In the genomic region with DNA sequence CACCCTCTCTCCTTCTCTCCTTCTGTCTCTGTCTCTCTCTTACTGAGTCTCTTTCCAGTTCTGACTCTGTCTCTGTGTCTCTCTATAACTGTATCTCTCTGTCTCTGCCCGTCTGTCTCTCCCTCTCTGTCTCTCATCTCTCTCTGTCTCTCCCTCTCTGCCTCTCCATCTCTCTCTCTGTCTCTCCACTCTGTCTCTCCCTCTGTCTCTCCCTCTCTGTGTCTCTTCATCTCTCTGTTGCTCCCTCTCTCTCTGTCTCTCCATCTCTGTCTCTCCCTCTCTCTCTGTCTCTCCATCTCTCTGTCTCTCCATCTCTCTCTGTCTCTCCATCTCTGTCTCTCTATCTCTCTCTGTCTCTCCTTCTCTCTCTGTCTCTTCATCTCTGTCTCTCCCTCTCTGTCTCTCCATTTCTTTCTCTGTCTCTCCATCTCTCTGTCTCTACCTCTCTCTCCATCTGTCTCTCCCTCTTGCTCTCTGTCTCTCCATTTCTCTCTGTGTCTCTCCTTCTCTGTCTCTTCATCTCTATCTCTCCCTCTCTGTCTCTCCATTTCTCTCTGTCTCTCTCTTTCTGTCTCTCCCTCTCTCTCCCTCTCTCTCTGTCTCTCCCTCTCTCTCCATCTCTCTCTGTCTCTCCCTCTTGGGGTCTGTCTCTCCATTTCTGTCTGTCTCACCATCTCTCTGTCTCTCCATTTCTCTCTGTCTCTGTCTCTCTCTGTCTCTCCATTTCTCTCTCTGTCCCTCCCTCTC, we compare ENCODE assay signal across 20 cellular contexts. TPM values are rescaled to one million over a fixed set of nuclear protein-coding genes. Genes with fewer than 3 reads are reported as not detected.
DNase-seq lines count a peak whose midpoint lies in the region; ATAC-seq, FAIRE-seq and TF ChIP-seq lines count a peak whose summit lies in the region.
"Had no signal": no experiment of that assay in that cellular context is flagged by ENCODE, and none has a peak within 500 bp of the region (broad histone marks: within the 10 kb centered on the region; RNA-seq: fewer than 3 reads in every experiment).

No MANE protein-coding gene starts in this region.

- no peak for TF ChIP-seq POLR2A in HepG2 (IDR thresholded peaks at IDR 0.05; ENCODE audit: insufficient read depth in 1 of 2, low read depth in 2 of 2, low read length in 2 of 2)
- TF ChIP-seq POLR2A in right lobe of liver (IDR thresholded peaks at IDR 0.05) = no peak
- TF ChIP-seq POLR2A in K562 (conservative IDR thresholded peaks at IDR 0.05) = no peak

- H3K4me1 Mint-ChIP-seq in mesothelial cell of epicardium = peaks cover 52% of the 10 kb centered on the region

- TF ChIP-seq CTCF in HepG2 (CRISPR knock-in tag; IDR thresholded peaks at IDR 0.05) (no peak), right lobe of liver (IDR thresholded peaks at IDR 0.05) (no peak), K562 (IDR thresholded peaks at IDR 0.05 in 2 of 3, conservative IDR thresholded peaks at IDR 0.05 in 1 of 3; ENCODE audit: insufficient read depth in 2 of 3, low read depth in 1 of 3, low read length in 3 of 3) (no peak), mesothelial cell of epicardium (IDR thresholded peaks at IDR 0.05; ENCODE audit: unreplicated experiment) (no peak), GM10266 (IDR thresholded peaks at IDR 0.05; ENCODE audit: control insufficient read depth, insufficient read depth, low read depth, missing control alignments) (no peak)

- TF ChIP-seq RAD21 in HepG2 (CRISPR knock-in tag; IDR thresholded peaks at IDR 0.05) (no peak), K562 (CRISPR knock-in tag; conservative IDR thresholded peaks at IDR 0.05 in 1 of 2, IDR thresholded peaks at IDR 0.05 in 1 of 2) (no peak)

- TF ChIP-seq EP300 in HepG2 (IDR thresholded peaks at IDR 0.05; ENCODE audit: low read depth in 2 of 2, low read length in 2 of 2) (no peak), HepG2 (CRISPR knock-in tag; IDR thresholded peaks at IDR 0.05; ENCODE audit: borderline replicate concordance) (no peak), K562 (IDR thresholded peaks at IDR 0.05; ENCODE audit: low read length) (no peak)

- H4K20me1 ChIP-seq in HepG2 (ENCODE audit: insufficient read depth, low read length) (peaks cover 6% of the 10 kb centered on the region; the same call in 1 of the 2 replicates), K562 (replicated peaks; ENCODE audit: control insufficient read depth, insufficient read depth, low read length) (0 out of 2 replicates have a peak, but pooled peaks cover 6% of the 10 kb centered on the region)

- FAIRE-seq in HepG2 (lab: Jason Lieb, UNC) (no peak), K562 (lab: Jason Lieb, UNC) (no peak)
- FAIRE-seq: colon, endometrium had no signal

- POLR2A ChIA-PET in HepG2 (lab: Yijun Ruan, JAX) = no interaction called here
- POLR2A ChIA-PET in K562 (lab: Yijun Ruan, JAX) = no interaction called here

- WGBS in HepG2 (ENCODE audit: low lambda C conversion rate) = 6% methylated on average over 1 of the region's 1 CpG
- WGBS in right lobe of liver (ENCODE audit: insufficient coverage, low coverage, low lambda C conversion rate, missing lambda C conversion rate) = 5% methylated on average over 1 of the region's 1 CpG
- WGBS in K562 (ENCODE audit: insufficient coverage, low coverage, missing lambda C conversion rate) = 0% methylated on average over 1 of the region's 1 CpG

- H3K36me3 Mint-ChIP-seq in mesothelial cell of epicardium = no peaks in the 10 kb centered on the region

- H3K9me3 Mint-ChIP-seq in mesothelial cell of epicardium = no peaks in the 10 kb centered on the region
- H3K9me3 Mint-ChIP-seq: activated CD4-positive, alpha-beta T cell treated with anti-CD3 and anti-CD28 coated beads, Interleukin-2, amount 10 ng/mL, durations not matched to agents 7 days and 5 days had no signal

- H3K27me3 Mint-ChIP-seq in mesothelial cell of epicardium (ENCODE audit: low read depth) = peaks cover 9% of the 10 kb centered on the region

- ATAC-seq in HepG2 = no peak
- ATAC-seq in right lobe of liver = no peak
- ATAC-seq in K562 = no peak
- ATAC-seq in HG02623 (IDR thresholded peaks at IDR 0.05; ENCODE audit: unreplicated experiment) = no peak
- ATAC-seq in HG03196 (IDR thresholded peaks at IDR 0.05; ENCODE audit: unreplicated experiment) = no peak

- H3K36me3 ChIP-seq in HepG2 (replicated peaks in 1 of 2; ENCODE audit: control insufficient read depth in 1 of 2, insufficient read depth in 2 of 2, low read length in 2 of 2) (no peaks in the 10 kb centered on the region), right lobe of liver (no peaks in the 10 kb centered on the region), K562 (ENCODE audit: control insufficient read depth, insufficient read depth, low read length) (no peaks in the 10 kb centered on the region)
- H3K36me3 ChIP-seq: right atrium auricular region, tibial nerve had no signal

- intact Hi-C loops in HepG2 (cut with micrococcal nuclease; ENCODE audit: unreplicated experiment) (no loop called here), right lobe of liver (cut with DNase I) (no loop called here), K562 (cut with micrococcal nuclease) (no loop called here)

- BruUV-seq in HepG2 (replicated peaks; lab: Mats Ljungman, UMichigan) = no TSS peak
- no TSS peak for BruUV-seq in K562 (replicated peaks; lab: Mats Ljungman, UMichigan)

- H2AFZ ChIP-seq in HepG2 (ENCODE audit: low read length) (no peak overlapping the region), K562 (ENCODE audit: low read depth, low read length) (no peak overlapping the region)

- H3K27ac ChIP-seq in HepG2 (ENCODE audit: extremely low read length, insufficient read depth, low read length) (no peak overlapping the region), right lobe of liver (no peak overlapping the region), K562 (ENCODE audit: extremely low read depth, low read depth, low read length) (no peak overlapping the region)
- H3K27ac ChIP-seq: right atrium auricular region, tibial nerve had no signal

- H3K9me1 ChIP-seq in K562 (ENCODE audit: control insufficient read depth, insufficient read depth, low read length) = no peaks in the 10 kb centered on the region

- in situ Hi-C loops in HepG2 (cut with HindIII; ENCODE audit: extremely low pct_ligation_motif_present, low pct_unique_long_range_greater_than_20kb) (no loop called here), K562 (cut with MboI) (no loop called here)

- H3K9ac ChIP-seq in HepG2 (ENCODE audit: insufficient read depth, low read depth, low read length) (no peak overlapping the region), K562 (ENCODE audit: insufficient read depth in 1 of 2, low read depth in 2 of 2, low read length in 2 of 2) (no peak overlapping the region)

- H3K4me2 ChIP-seq in HepG2 (ENCODE audit: low read depth, low read length) (no peak overlapping the region), K562 (ENCODE audit: insufficient read depth, low read length) (no peak overlapping the region; the same call in 1 of the 2 replicates)

- peak overlapping the region; percentile 52 for H3K4me3 Mint-ChIP-seq in mesothelial cell of epicardium
- H3K4me3 Mint-ChIP-seq: activated CD4-positive, alpha-beta T cell treated with anti-CD3 and anti-CD28 coated beads, Interleukin-2, amount 10 ng/mL, durations not matched to agents 7 days and 5 days had no signal

- CTCF ChIA-PET in HepG2 (lab: Yijun Ruan, JAX; ENCODE audit: low intra/inter-chr PET ratio, low total read pairs) (no interaction called here), K562 (lab: Yijun Ruan, JAX; ENCODE audit: low intra/inter-chr PET ratio) (no interaction called here)

- DNase-seq in HepG2 (ENCODE audit: low spot score) = no peak
- DNase-seq in right lobe of liver = no peak
- DNase-seq in K562 (ENCODE audit: extremely low read depth in 1 of 4, low spot score in 3 of 4) = no peak
- no peak for DNase-seq in mesothelial cell of epicardium (ENCODE audit: low spot score in 2 of 2, unreplicated experiment in 2 of 2)
- DNase-seq in activated CD4-positive, alpha-beta T cell treated with anti-CD3 and anti-CD28 coated beads for 48 hours = no peak
- no peak for DNase-seq in GM10266 (ENCODE audit: extremely low spot score)
- DNase-seq: activated CD4-positive, alpha-beta T cell treated with anti-CD3 and anti-CD28 coated beads, Interleukin-2, amount 10 ng/mL, durations not matched to agents 7 days and 5 days; activated CD8-positive, alpha-beta memory T cell treated with anti-CD3 and anti-CD28 coated beads, Interleukin-2, amount 50 U/mL, for 48 hours; activated naive CD4-positive, alpha-beta T cell; kidney glomerular epithelial cell; RPMI8226; stimulated activated naive CD4-positive, alpha-beta T cell treated with Interleukin-2 at 50 U/mL for 16 hours had no signal

- H3K4me3 ChIP-seq in HepG2 (replicated peaks in 1 of 3; ENCODE audit: insufficient read depth in 1 of 3, low read depth in 2 of 3, low read length in 3 of 3) = no peak overlapping the region
- H3K4me3 ChIP-seq in right lobe of liver = no peak overlapping the region
- H3K4me3 ChIP-seq in K562 = no peak overlapping the region
- H3K4me3 ChIP-seq: right atrium auricular region, tibial nerve had no signal

- H3K27ac Mint-ChIP-seq in mesothelial cell of epicardium = peak overlapping the region; percentile 84
- H3K27ac Mint-ChIP-seq: activated CD4-positive, alpha-beta T cell treated with anti-CD3 and anti-CD28 coated beads, Interleukin-2, amount 10 ng/mL, durations not matched to agents 7 days and 5 days had no signal

- peaks cover 17 to 55% of the 10 kb centered on the region in 2 experiments for H3K27me3 ChIP-seq in HepG2 (ENCODE audit: control insufficient read depth in 1 of 2, insufficient read depth in 2 of 2, low read length in 2 of 2)
- H3K27me3 ChIP-seq in right lobe of liver = peaks cover 0 to 16% of the 10 kb centered on the region in 2 donors
- peaks cover 41 to 48% of the 10 kb centered on the region in 2 experiments; a peak in 4 of 5 replicates for H3K27me3 ChIP-seq in K562 (ENCODE audit: control insufficient read depth in 2 of 2, insufficient read depth in 2 of 2, low read length in 2 of 2)

- H3K9me3 ChIP-seq in HepG2 (ENCODE audit: low read length) (no peaks in the 10 kb centered on the region), right lobe of liver (no peaks in the 10 kb centered on the region), K562 (replicated peaks; ENCODE audit: control insufficient read depth, insufficient read depth, low read depth, low read length) (no peaks in the 10 kb centered on the region; the same call in 1 of the 2 replicates)
- H3K9me3 ChIP-seq: right atrium auricular region, tibial nerve had no signal

- H3K79me2 ChIP-seq in HepG2 (ENCODE audit: insufficient read depth, low read length) (no peaks in the 10 kb centered on the region), K562 (ENCODE audit: control insufficient read depth, insufficient read depth, low read length) (no peaks in the 10 kb centered on the region)

- no peaks in the 10 kb centered on the region for H3K4me1 ChIP-seq in HepG2 (ENCODE audit: insufficient read depth, low read length)
- no peaks in the 10 kb centered on the region for H3K4me1 ChIP-seq in right lobe of liver
- peaks cover 6 to 46% of the 10 kb centered on the region in 2 experiments; a peak in 4 of 5 replicates for H3K4me1 ChIP-seq in K562 (replicated peaks in 1 of 2; ENCODE audit: control insufficient read depth in 2 of 2, insufficient read depth in 2 of 2, low read length in 2 of 2)

RNA-seq across cellular contexts. Expression of a gene that starts 3.3 kb away (rescaled TPM):
- total RNA-seq in HepG2 (2016; rRNA removed; fragmentation: Illumina TruSeq; extraction: Trizol) (0.09 and 1.2 TPM in 2 replicates), right lobe of liver (1 to 10 TPM in 1 of 6 experiments, under 1 TPM in 5; 0.53 to 1.6 (median 0.77) TPM), K562 (2014; rRNA removed) (0.18 and 0.33 TPM in 2 replicates), K562 (2014; rRNA removed; fragmentation: Illumina TruSeq; extraction: Trizol) (0.32 and 0.36 TPM in 2 replicates), K562 (2015; rRNA removed; fragmentation: Illumina TruSeq; extraction: Trizol) (0.11 and 0.19 TPM in 2 replicates), K562 (2021) (0.67 and 0.71 TPM in 2 replicates), mesothelial cell of epicardium (268 to 277 TPM (median 273 TPM) in 3 replicates)
- total RNA-seq in HepG2 (2016; cell fraction: cytosol; rRNA removed; fragmentation: Illumina TruSeq; extraction: Trizol; ENCODE audit: low read depth) = 1.1 and 1.5 TPM in 2 replicates
- total RNA-seq in HepG2 (2016; cell fraction: insoluble cytoplasmic fraction; rRNA removed; fragmentation: Illumina TruSeq; extraction: Trizol) = not detected in 2 replicates
- 0.52 and 0.62 TPM in 2 replicates for total RNA-seq in HepG2 (2016; cell fraction: membrane; rRNA removed; fragmentation: Illumina TruSeq; extraction: Trizol)
- not detected in 2 replicates for total RNA-seq in HepG2 (2016; cell fraction: nucleus; rRNA removed; fragmentation: Illumina TruSeq; extraction: Trizol)
- polyA plus RNA-seq in HepG2 (2011; rRNA removed) (0.70 and 0.94 TPM in 2 replicates), K562 (2011; rRNA removed) (0.21 and 0.80 TPM in 2 replicates), K562 (2014; fragmentation: Illumina TruSeq; extraction: Trizol) (0.28 and 0.46 TPM in 2 replicates), K562 (2014; fragmentation: Nextera tagmentation; extraction: Ambion mirVana) (under 1 TPM in 1 of 2 experiments, not detected in 1; 0.06 TPM), K562 (2014; rRNA removed) (0.74 and 0.80 TPM in 2 replicates)
- 0.39 and 0.59 TPM in 2 replicates for polyA plus RNA-seq in HepG2 (2011; cell fraction: cytosol; rRNA removed)
- 2.3 and 2.8 TPM in 2 replicates for polyA plus RNA-seq in HepG2 (2011; cell fraction: nucleus; rRNA removed)
- 0.25 and 0.93 TPM in 2 replicates for polyA plus RNA-seq in HepG2 (2012)
- 0.09 and 0.23 TPM in 2 replicates for polyA plus RNA-seq in HepG2 (2016; cell fraction: cytosol; fragmentation: Illumina TruSeq; extraction: Trizol; ENCODE audit: low read depth)
- not detected in 2 replicates for polyA plus RNA-seq in HepG2 (2016; cell fraction: insoluble cytoplasmic fraction; fragmentation: Illumina TruSeq; extraction: Trizol; ENCODE audit: low read depth)
- 0.41 and 0.55 TPM in 2 replicates for polyA plus RNA-seq in HepG2 (2016; cell fraction: membrane; fragmentation: Illumina TruSeq; extraction: Trizol; ENCODE audit: low read depth)
- 0.29 TPM in 1 of 2 replicates, not detected in the other for polyA plus RNA-seq in HepG2 (2016; cell fraction: nucleus; fragmentation: Illumina TruSeq; extraction: Trizol; ENCODE audit: insufficient read depth, low read depth)
- 0.82 and 12.4 TPM in 2 replicates for polyA minus RNA-seq in HepG2 (2011; rRNA and poly(A)+ RNA removed; ENCODE audit: low replicate concordance)
- polyA minus RNA-seq in HepG2 (2011; cell fraction: cytosol; rRNA and poly(A)+ RNA removed) = 0.69 and 0.70 TPM in 2 replicates
- polyA minus RNA-seq in HepG2 (2011; cell fraction: nucleus; rRNA and poly(A)+ RNA removed) = 0.50 and 0.64 TPM in 2 replicates
- total RNA-seq in K562 (2011; cell fraction: chromatin; rRNA removed; ENCODE audit: low replicate concordance) = 4.0 and 10.9 TPM in 2 replicates
- total RNA-seq in K562 (2011; cell fraction: nucleolus; rRNA removed) = 3.2 and 4.7 TPM in 2 replicates
- total RNA-seq in K562 (2011; cell fraction: nucleoplasm; rRNA removed) = 5.1 and 13.7 TPM in 2 replicates
- polyA plus RNA-seq in K562 (2011; cell fraction: cytosol; rRNA removed) = 0.63 and 1.7 TPM in 2 replicates
- 1.5 and 2.5 TPM in 2 replicates for polyA plus RNA-seq in K562 (2011; cell fraction: nucleus; rRNA removed)
- polyA plus RNA-seq in K562 (2012) = 0.57 and 2.9 TPM in 2 replicates
- polyA minus RNA-seq in K562 (2011; rRNA and poly(A)+ RNA removed) = 0.60 and 0.66 TPM in 2 replicates
- 1.0 and 1.5 TPM in 2 replicates for polyA minus RNA-seq in K562 (2011; cell fraction: cytosol; rRNA and poly(A)+ RNA removed)
- 0.94 and 2.4 TPM in 2 replicates for polyA minus RNA-seq in K562 (2011; cell fraction: nucleus; rRNA and poly(A)+ RNA removed)
- total RNA-seq: activated CD4-positive, alpha-beta T cell treated with anti-CD3 and anti-CD28 coated beads, Interleukin-2, amount 10 ng/mL, durations not matched to agents 7 days and 5 days had no signal

RNA-seq across cellular contexts. Expression of a gene that starts 49.1 kb away (rescaled TPM):
- total RNA-seq in HepG2 (2016; rRNA removed; fragmentation: Illumina TruSeq; extraction: Trizol) (0.02 TPM in 1 of 2 replicates, not detected in the other), right lobe of liver (under 1 TPM in 1 of 6 experiments, not detected in 5; 0.13 TPM), K562 (2014; rRNA removed) (0.64 and 0.86 TPM in 2 replicates), K562 (2014; rRNA removed; fragmentation: Illumina TruSeq; extraction: Trizol) (0.10 and 0.15 TPM in 2 replicates), K562 (2015; rRNA removed; fragmentation: Illumina TruSeq; extraction: Trizol) (0.30 TPM in 1 of 2 replicates, not detected in the other), K562 (2021) (0.60 and 0.66 TPM in 2 replicates), mesothelial cell of epicardium (2.2 to 3.7 TPM (median 2.5 TPM) in 3 replicates)
- total RNA-seq in HepG2 (2016; cell fraction: cytosol; rRNA removed; fragmentation: Illumina TruSeq; extraction: Trizol; ENCODE audit: low read depth) = not detected in 2 replicates
- total RNA-seq in HepG2 (2016; cell fraction: insoluble cytoplasmic fraction; rRNA removed; fragmentation: Illumina TruSeq; extraction: Trizol) = not detected in 2 replicates
- total RNA-seq in HepG2 (2016; cell fraction: membrane; rRNA removed; fragmentation: Illumina TruSeq; extraction: Trizol) = not detected in 2 replicates
- not detected in 2 replicates for total RNA-seq in HepG2 (2016; cell fraction: nucleus; rRNA removed; fragmentation: Illumina TruSeq; extraction: Trizol)
- polyA plus RNA-seq in HepG2 (2011; rRNA removed) (0.09 TPM in 1 of 2 replicates, not detected in the other), K562 (2011; rRNA removed) (0.09 and 0.17 TPM in 2 replicates), K562 (2014; fragmentation: Illumina TruSeq; extraction: Trizol) (0.07 and 0.43 TPM in 2 replicates), K562 (2014; fragmentation: Nextera tagmentation; extraction: Ambion mirVana) (not detected), K562 (2014; rRNA removed) (0.18 and 0.32 TPM in 2 replicates)
- polyA plus RNA-seq in HepG2 (2011; cell fraction: cytosol; rRNA removed) = 0.09 and 0.12 TPM in 2 replicates
- 0.19 and 0.51 TPM in 2 replicates for polyA plus RNA-seq in HepG2 (2011; cell fraction: nucleus; rRNA removed)
- polyA plus RNA-seq in HepG2 (2012) = 0.07 TPM in 1 of 2 replicates, not detected in the other
- not detected in 2 replicates for polyA plus RNA-seq in HepG2 (2016; cell fraction: cytosol; fragmentation: Illumina TruSeq; extraction: Trizol; ENCODE audit: low read depth)
- polyA plus RNA-seq in HepG2 (2016; cell fraction: insoluble cytoplasmic fraction; fragmentation: Illumina TruSeq; extraction: Trizol; ENCODE audit: low read depth) = not detected in 2 replicates
- polyA plus RNA-seq in HepG2 (2016; cell fraction: membrane; fragmentation: Illumina TruSeq; extraction: Trizol; ENCODE audit: low read depth) = not detected in 2 replicates
- polyA plus RNA-seq in HepG2 (2016; cell fraction: nucleus; fragmentation: Illumina TruSeq; extraction: Trizol; ENCODE audit: insufficient read depth, low read depth) = not detected in 2 replicates
- polyA minus RNA-seq in HepG2 (2011; rRNA and poly(A)+ RNA removed; ENCODE audit: low replicate concordance) = 0.78 TPM in 1 of 2 replicates, not detected in the other
- not detected in 2 replicates for polyA minus RNA-seq in HepG2 (2011; cell fraction: cytosol; rRNA and poly(A)+ RNA removed)
- not detected in 2 replicates for polyA minus RNA-seq in HepG2 (2011; cell fraction: nucleus; rRNA and poly(A)+ RNA removed)
- 1.0 and 3.4 TPM in 2 replicates for total RNA-seq in K562 (2011; cell fraction: chromatin; rRNA removed; ENCODE audit: low replicate concordance)
- 1.2 and 2.0 TPM in 2 replicates for total RNA-seq in K562 (2011; cell fraction: nucleolus; rRNA removed)
- total RNA-seq in K562 (2011; cell fraction: nucleoplasm; rRNA removed) = 1.0 and 1.5 TPM in 2 replicates
- polyA plus RNA-seq in K562 (2011; cell fraction: cytosol; rRNA removed) = 0.21 and 1.7 TPM in 2 replicates
- polyA plus RNA-seq in K562 (2011; cell fraction: nucleus; rRNA removed) = 0.48 and 1.0 TPM in 2 replicates
- polyA plus RNA-seq in K562 (2012) = 0.61 and 0.62 TPM in 2 replicates
- polyA minus RNA-seq in K562 (2011; rRNA and poly(A)+ RNA removed) = 0.42 and 0.49 TPM in 2 replicates
- polyA minus RNA-seq in K562 (2011; cell fraction: cytosol; rRNA and poly(A)+ RNA removed) = not detected in 2 replicates
- polyA minus RNA-seq in K562 (2011; cell fraction: nucleus; rRNA and poly(A)+ RNA removed) = 0.27 and 0.56 TPM in 2 replicates
- total RNA-seq: activated CD4-positive, alpha-beta T cell treated with anti-CD3 and anti-CD28 coated beads, Interleukin-2, amount 10 ng/mL, durations not matched to agents 7 days and 5 days; HT1080; M059J; tibial nerve had no signal

Comparison
In these comparisons a context has a peak if more than half of its experiments do, and no peak if none do; other contexts are left out.
1. RNA of a gene that starts 3.3 kb away (total RNA-seq): 268 to 277 TPM in mesothelial cell of epicardium; 0.53 to 1.6 TPM in right lobe of liver, 0.11 to 13.7 TPM in K562 and 0.09 to 1.5 TPM in HepG2; every median in the first group is over 10 times any median in the second.